18 cellular contexts compared by ENCODE assay signal in the genomic region with DNA sequence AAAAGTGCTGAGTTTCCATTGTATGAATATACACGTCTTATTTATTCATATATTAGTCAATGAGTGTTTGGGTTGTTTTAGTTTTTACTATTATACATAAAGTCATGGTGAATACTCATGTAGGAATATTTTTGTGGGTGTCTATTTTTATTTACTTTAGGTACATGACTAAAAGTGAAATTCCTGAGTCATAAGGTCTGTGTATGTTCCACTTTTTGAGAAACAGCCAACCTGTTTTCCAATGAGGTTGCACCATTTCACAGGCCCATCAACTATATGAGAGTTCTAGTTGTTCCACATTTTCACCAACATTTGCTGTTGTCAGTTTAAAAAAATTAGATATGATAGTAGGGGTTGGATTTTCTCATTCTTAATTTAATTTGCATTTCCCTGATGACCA. TPM values are rescaled to one million over a fixed set of nuclear protein-coding genes. Genes with fewer than 3 reads are reported as not detected.
DNase-seq lines count a peak whose midpoint lies in the region; ATAC-seq and TF ChIP-seq lines count a peak whose summit lies in the region.
"Had no signal": no experiment of that assay in that cellular context is flagged by ENCODE, and none has a peak within 500 bp of the region (broad histone marks: within the 10 kb centered on the region; RNA-seq: fewer than 3 reads in every experiment).

No MANE protein-coding gene starts in this region.

- H3K18ac ChIP-seq in trophoblast cell (ENCODE audit: low read length) = no peak overlapping the region

- TF ChIP-seq CTCF in GM13976 (IDR thresholded peaks at IDR 0.05; ENCODE audit: borderline replicate concordance, control extremely low read depth, extremely low read depth, insufficient read depth, missing control alignments) = no peak

- H3K4me3 ChIP-seq in aorta (ENCODE audit: low read length in 2 of 2) = no peak overlapping the region
- no peak overlapping the region for H3K4me3 ChIP-seq in trophoblast cell (ENCODE audit: low read depth, low read length)
- H3K4me3 ChIP-seq: gastrocnemius medialis, SK-N-MC had no signal

- H2AK5ac ChIP-seq in trophoblast cell (ENCODE audit: low read length) = no peak overlapping the region

- H3K27me3 ChIP-seq in aorta (ENCODE audit: control insufficient read depth in 1 of 2, insufficient read depth in 2 of 2, low read length in 1 of 2) (peaks cover 0 to 2% of the 10 kb centered on the region in 2 donors), trophoblast cell (ENCODE audit: insufficient read depth, low read length) (no peaks in the 10 kb centered on the region)
- H3K27me3 ChIP-seq: gastrocnemius medialis had no signal

- WGBS in aorta, 2 donors = 83 to 86% methylated on average over 1 of the region's 1 CpG
- no CpG with 5 or more reads among the region's 1 CpG for WGBS in trophoblast cell (ENCODE audit: extremely low coverage, insufficient coverage, insufficient read length)

- H4K91ac ChIP-seq in trophoblast cell (ENCODE audit: low read depth, low read length) = no peak overlapping the region

- H3K23ac ChIP-seq in trophoblast cell (ENCODE audit: low read length) = no peak overlapping the region

- H3K4me1 ChIP-seq in aorta (ENCODE audit: control insufficient read depth in 1 of 2, insufficient read depth in 2 of 2, low read length in 2 of 2) (no peaks in the 10 kb centered on the region), trophoblast cell (ENCODE audit: control insufficient read depth in 1 of 2, insufficient read depth in 2 of 2, low read length in 2 of 2) (no peaks in the 10 kb centered on the region)
- H3K4me1 ChIP-seq: gastrocnemius medialis had no signal

- H3K9ac ChIP-seq in trophoblast cell (ENCODE audit: low read length) = no peak overlapping the region

- H2BK120ac ChIP-seq in trophoblast cell (ENCODE audit: insufficient read depth, low read length, poor library complexity) = no peak overlapping the region

- H3K14ac ChIP-seq in trophoblast cell (ENCODE audit: low read length) = no peak overlapping the region

- no peak overlapping the region for H4K12ac ChIP-seq in trophoblast cell (ENCODE audit: low read depth, low read length)

- H2AFZ ChIP-seq in trophoblast cell (ENCODE audit: insufficient read depth, low read length, poor library complexity) = no peak overlapping the region

- no peak overlapping the region for H4K8ac ChIP-seq in trophoblast cell (ENCODE audit: low read depth, low read length)

- DNase-seq in GM13976 (ENCODE audit: low spot score) (peak; percentile 73), aorta (no peak), NOMO-1 (lab: John Stamatoyannopoulos, UW; ENCODE audit: unreplicated experiment in 2 of 2) (no peak), NCI-H446 treated with DMSO at 0.1 percent for 48 hours (lab: John Stamatoyannopoulos, UW) (no peak), trophoblast cell (no peak)
- DNase-seq: activated T-cell treated with anti-CD3 and anti-CD28 coated beads, Interleukin-2, amount 50 U/mL, for 1 hour; DMS53; gastrocnemius medialis; KG1; kidney; naive B cell; NCI-H2081 treated with DMSO at 0.1 percent for 48 hours; stimulated activated CD4-positive, alpha-beta T cell treated with anti-CD3 and anti-CD28 coated beads, Interleukin-4, amount 100 ng/mL, for 4 hours; stimulated activated naive CD8-positive, alpha-beta T cell treated with anti-CD3 and anti-CD28 coated beads, Interleukin-15, amount 100 ng/mL, for 72 hours had no signal

- H3K4me2 ChIP-seq in trophoblast cell (ENCODE audit: low read length) = no peak overlapping the region

- H3K79me1 ChIP-seq in trophoblast cell (ENCODE audit: low read length) = no peaks in the 10 kb centered on the region

- H3K9me3 ChIP-seq in aorta (ENCODE audit: control insufficient read depth, low read length) (peaks cover 3% of the 10 kb centered on the region), trophoblast cell (ENCODE audit: insufficient read depth, low read depth, low read length) (peaks cover 1% of the 10 kb centered on the region)
- H3K9me3 ChIP-seq: gastrocnemius medialis had no signal

- H2BK5ac ChIP-seq in trophoblast cell (ENCODE audit: low read depth, low read length, poor library complexity) = no peak overlapping the region

- intact Hi-C loops in aorta (cut with DNase I) = no loop called here

- no peaks in the 10 kb centered on the region for H3K36me3 ChIP-seq in aorta (ENCODE audit: control insufficient read depth in 1 of 2, insufficient read depth in 2 of 2, low read length in 1 of 2)
- no peaks in the 10 kb centered on the region for H3K36me3 ChIP-seq in trophoblast cell (ENCODE audit: control insufficient read depth in 1 of 2, insufficient read depth in 2 of 2, low read length in 2 of 2)
- H3K36me3 ChIP-seq: gastrocnemius medialis had no signal

- peak; percentile 75 for ATAC-seq in GM19372 (IDR thresholded peaks at IDR 0.05; ENCODE audit: low read depth, unreplicated experiment)
- peak; percentile 72 for ATAC-seq in HG02642 (IDR thresholded peaks at IDR 0.05; ENCODE audit: poor library complexity, unreplicated experiment)
- peak; percentile 86 for ATAC-seq in HG03439 (IDR thresholded peaks at IDR 0.05; ENCODE audit: unreplicated experiment)
- ATAC-seq in aorta (ENCODE audit: low FRiP score) = no peak
- ATAC-seq: gastrocnemius medialis; stimulated activated naive CD8-positive, alpha-beta T cell treated with anti-CD3 and anti-CD28 coated beads, Interleukin-15, amount 100 ng/mL, for 72 hours had no signal

- no peak overlapping the region for H3K4ac ChIP-seq in trophoblast cell (ENCODE audit: low read depth, low read length)

- no peak overlapping the region for H3K27ac ChIP-seq in aorta (ENCODE audit: low read depth in 1 of 2, low read length in 2 of 2)
- no peak overlapping the region for H3K27ac ChIP-seq in trophoblast cell (ENCODE audit: low read depth, low read length)
- H3K27ac ChIP-seq: gastrocnemius medialis, SK-N-MC had no signal

- no peak overlapping the region for H2BK12ac ChIP-seq in trophoblast cell (ENCODE audit: low read length)

- no peaks in the 10 kb centered on the region for H3K79me2 ChIP-seq in trophoblast cell (ENCODE audit: control insufficient read depth, insufficient read depth, low read length, poor library complexity)

- in situ Hi-C loops in GM13976 (cut with MboI; ENCODE audit: low sequenced_read_pairs, unreplicated experiment) = no loop called here

RNA-seq across cellular contexts. Expression of gene OR6X1, which starts 6.6 kb away (rescaled TPM):
- total RNA-seq in aorta = not detected
- not detected for polyA plus RNA-seq in aorta
- polyA plus RNA-seq in trophoblast cell (2013) = 0.36 and 0.49 TPM in 2 replicates
- total RNA-seq: gastrocnemius medialis, kidney had no signal

RNA-seq across cellular contexts. Expression of gene ZNF202, which starts 19.4 kb away (rescaled TPM):
- total RNA-seq in aorta = 1 to 10 TPM; 8.6 to 8.7 TPM
- 1 to 10 TPM; 1.9 to 6.5 TPM for polyA plus RNA-seq in aorta
- 5.2 TPM in 2 replicates for polyA plus RNA-seq in trophoblast cell (2013)

RNA-seq across cellular contexts. Expression of gene OR6M1, which starts 45.3 kb away (rescaled TPM):
- not detected for total RNA-seq in aorta
- polyA plus RNA-seq in aorta = not detected
- polyA plus RNA-seq in trophoblast cell (2013) = not detected in 2 replicates
- total RNA-seq: gastrocnemius medialis, kidney had no signal
